In genomic region chr5:134541736-134542376, GRCh38 we compare ENCODE assay signal across 10 cellular contexts. TPM values are rescaled to one million over a fixed set of nuclear protein-coding genes. Genes with fewer than 3 reads are reported as not detected.
A peak's percentile ranks its signal among the peaks of the same experiment; 100 is the strongest.
DNase-seq lines count a peak whose midpoint lies in the region; ATAC-seq and TF ChIP-seq lines count a peak whose summit lies in the region.
"Had no signal": no experiment of that assay in that cellular context is flagged by ENCODE, and none has a peak within 500 bp of the region (broad histone marks: within the 10 kb centered on the region; RNA-seq: fewer than 3 reads in every experiment).

No MANE protein-coding gene starts in this region.

- H3K4me1 Mint-ChIP-seq in T-helper 17 cell (peaks cover 31% of the 10 kb centered on the region), type B pancreatic cell (ENCODE audit: unreplicated experiment) (peaks cover 7% of the 10 kb centered on the region)

- H3K36me3 Mint-ChIP-seq in T-helper 17 cell (ENCODE audit: low read depth) (peaks cover 4% of the 10 kb centered on the region), type B pancreatic cell (no peaks in the 10 kb centered on the region)

- H3K4me3 Mint-ChIP-seq in T-helper 17 cell (no peak overlapping the region), type B pancreatic cell (no peak overlapping the region)

- DNase-seq in Right ventricle myocardium inferior (ENCODE audit: missing footprints) (peak; percentile 74), cardiac septum (ENCODE audit: low spot score) (no peak), T-helper 17 cell (no peak), left ventricle myocardium superior (peak; percentile 77), type B pancreatic cell (ENCODE audit: extremely low spot score, unreplicated experiment) (peak; percentile 78), COR-L47 (lab: John Stamatoyannopoulos, UW) (no peak), caudate nucleus (lab: John Stamatoyannopoulos, UW) (no peak)
- DNase-seq: KG1, midbrain had no signal

- H3K27me3 Mint-ChIP-seq in T-helper 17 cell (no peaks in the 10 kb centered on the region), type B pancreatic cell (no peaks in the 10 kb centered on the region)

- TF ChIP-seq CTCF in type B pancreatic cell (conservative IDR thresholded peaks at IDR 0.05) = no peak

- H3K27ac ChIP-seq in caudate nucleus (ENCODE audit: low read depth, low read length) = no peak overlapping the region

- no peaks in the 10 kb centered on the region for H3K9me3 Mint-ChIP-seq in type B pancreatic cell

- peak; percentile 29 for ATAC-seq in Right ventricle myocardium inferior
- no peak for ATAC-seq in T-helper 17 cell
- ATAC-seq in left ventricle myocardium superior = peak; percentile 70
- ATAC-seq in HG02678 (IDR thresholded peaks at IDR 0.05; ENCODE audit: unreplicated experiment) = no peak

- intact Hi-C loops in Right ventricle myocardium inferior (cut with DNase I) (no loop called here), cardiac septum (cut with DNase I) (no loop called here), left ventricle myocardium superior (cut with micrococcal nuclease) (no loop called here)

- H3K27ac Mint-ChIP-seq in T-helper 17 cell (peak overlapping the region; percentile 60), type B pancreatic cell (no peak overlapping the region)

- H3K9me3 ChIP-seq in T-helper 17 cell (ENCODE audit: control insufficient read depth, low read length, poor library complexity, severe bottlenecking) = no peaks in the 10 kb centered on the region

RNA-seq across cellular contexts. Expression of gene JADE2, which starts 16.4 kb away (rescaled TPM):
- 24.6 TPM for total RNA-seq in Right ventricle myocardium inferior
- total RNA-seq in cardiac septum = 25.7 TPM
- 100 to 1,000 TPM; 129 to 138 TPM for total RNA-seq in T-helper 17 cell
- 28.7 TPM for total RNA-seq in left ventricle myocardium superior
- total RNA-seq in type B pancreatic cell (ENCODE audit: low replicate concordance) = 10.8 and 29.8 TPM in 2 replicates

Comparison
In these comparisons a context has a peak if more than half of its experiments do, and no peak if none do; other contexts are left out.
1. DNase-seq: peak in Right ventricle myocardium inferior (single experiment), left ventricle myocardium superior (single experiment) and type B pancreatic cell (single experiment); none in cardiac septum (single experiment), T-helper 17 cell (0 of 3), COR-L47 (single experiment) and caudate nucleus (0 of 61).
2. ATAC-seq: peak in Right ventricle myocardium inferior (single experiment) and left ventricle myocardium superior (single experiment); none in T-helper 17 cell (single experiment) and HG02678 (single experiment).